Comparison of ENCODE assay signal across 1 cellular context in the genomic region with DNA sequence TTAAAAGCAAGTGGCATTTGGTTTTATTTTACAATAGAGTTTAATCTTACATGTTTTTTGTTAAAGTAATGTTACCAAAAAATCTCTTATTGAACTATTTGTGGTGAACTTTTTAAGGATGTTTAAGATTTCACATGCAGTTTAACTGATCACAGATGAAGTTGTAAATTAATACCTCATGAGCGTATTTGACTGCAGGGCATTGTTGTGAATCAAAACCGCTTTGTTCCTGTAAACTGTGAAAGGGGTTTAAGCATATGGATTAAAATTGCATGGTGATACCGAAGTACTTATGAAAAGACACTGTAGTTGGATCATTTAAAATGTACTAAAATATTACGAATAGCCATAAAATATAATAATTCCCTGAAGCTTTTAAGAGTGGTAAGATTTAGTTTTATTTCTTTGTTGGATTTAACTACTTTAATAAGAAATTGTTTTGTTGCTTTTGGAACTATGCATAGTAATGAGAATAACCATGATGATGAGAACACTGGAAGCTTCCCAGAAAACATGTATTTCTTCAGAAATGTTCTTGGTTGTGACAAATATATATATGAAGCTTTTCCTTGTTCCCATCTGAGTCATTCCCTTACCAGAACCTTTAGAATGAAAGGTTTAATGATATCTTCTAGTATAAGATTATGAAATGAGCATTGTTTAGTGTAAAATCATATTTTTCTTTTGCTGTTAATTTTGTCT.
TF ChIP-seq lines count a peak whose summit lies in the region.

No MANE protein-coding gene starts in this region.

TF ChIP-seq in HepG2, 621 proteins besides CTCF, POLR2A, EP300 and RAD21:
- TF ChIP-seq, protein P1, sequence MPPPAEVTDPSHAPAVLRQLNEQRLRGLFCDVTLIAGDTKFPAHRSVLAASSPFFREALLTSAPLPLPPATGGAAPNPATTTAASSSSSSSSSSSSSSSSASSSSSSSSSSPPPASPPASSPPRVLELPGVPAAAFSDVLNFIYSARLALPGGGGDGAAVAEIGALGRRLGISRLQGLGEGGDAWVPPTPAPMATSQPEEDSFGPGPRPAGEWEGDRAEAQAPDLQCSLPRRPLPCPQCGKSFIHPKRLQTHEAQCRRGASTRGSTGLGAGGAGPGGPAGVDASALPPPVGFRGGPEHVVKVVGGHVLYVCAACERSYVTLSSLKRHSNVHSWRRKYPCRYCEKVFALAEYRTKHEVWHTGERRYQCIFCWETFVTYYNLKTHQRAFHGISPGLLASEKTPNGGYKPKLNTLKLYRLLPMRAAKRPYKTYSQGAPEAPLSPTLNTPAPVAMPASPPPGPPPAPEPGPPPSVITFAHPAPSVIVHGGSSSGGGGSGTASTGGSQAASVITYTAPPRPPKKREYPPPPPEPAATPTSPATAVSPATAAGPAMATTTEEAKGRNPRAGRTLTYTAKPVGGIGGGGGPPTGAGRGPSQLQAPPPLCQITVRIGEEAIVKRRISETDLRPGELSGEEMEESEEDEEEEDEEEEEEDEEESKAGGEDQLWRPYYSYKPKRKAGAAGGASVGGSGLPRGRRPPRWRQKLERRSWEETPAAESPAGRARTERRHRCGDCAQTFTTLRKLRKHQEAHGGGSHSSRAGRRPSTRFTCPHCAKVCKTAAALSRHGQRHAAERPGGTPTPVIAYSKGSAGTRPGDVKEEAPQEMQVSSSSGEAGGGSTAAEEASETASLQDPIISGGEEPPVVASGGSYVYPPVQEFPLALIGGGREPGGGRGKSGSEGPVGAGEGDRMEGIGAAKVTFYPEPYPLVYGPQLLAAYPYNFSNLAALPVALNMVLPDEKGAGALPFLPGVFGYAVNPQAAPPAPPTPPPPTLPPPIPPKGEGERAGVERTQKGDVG (CRISPR knock-in tag; IDR thresholded peaks at IDR 0.05; ENCODE audit: borderline replicate concordance), result no peak
- TF ChIP-seq, protein P2, sequence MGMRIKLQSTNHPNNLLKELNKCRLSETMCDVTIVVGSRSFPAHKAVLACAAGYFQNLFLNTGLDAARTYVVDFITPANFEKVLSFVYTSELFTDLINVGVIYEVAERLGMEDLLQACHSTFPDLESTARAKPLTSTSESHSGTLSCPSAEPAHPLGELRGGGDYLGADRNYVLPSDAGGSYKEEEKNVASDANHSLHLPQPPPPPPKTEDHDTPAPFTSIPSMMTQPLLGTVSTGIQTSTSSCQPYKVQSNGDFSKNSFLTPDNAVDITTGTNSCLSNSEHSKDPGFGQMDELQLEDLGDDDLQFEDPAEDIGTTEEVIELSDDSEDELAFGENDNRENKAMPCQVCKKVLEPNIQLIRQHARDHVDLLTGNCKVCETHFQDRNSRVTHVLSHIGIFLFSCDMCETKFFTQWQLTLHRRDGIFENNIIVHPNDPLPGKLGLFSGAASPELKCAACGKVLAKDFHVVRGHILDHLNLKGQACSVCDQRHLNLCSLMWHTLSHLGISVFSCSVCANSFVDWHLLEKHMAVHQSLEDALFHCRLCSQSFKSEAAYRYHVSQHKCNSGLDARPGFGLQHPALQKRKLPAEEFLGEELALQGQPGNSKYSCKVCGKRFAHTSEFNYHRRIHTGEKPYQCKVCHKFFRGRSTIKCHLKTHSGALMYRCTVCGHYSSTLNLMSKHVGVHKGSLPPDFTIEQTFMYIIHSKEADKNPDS (CRISPR knock-in tag; IDR thresholded peaks at IDR 0.05), result no peak
- TF ChIP-seq SP2 (CRISPR knock-in tag; IDR thresholded peaks at IDR 0.05), result no peak
- no peak for TF ChIP-seq ZNF337 (CRISPR knock-in tag; IDR thresholded peaks at IDR 0.05; ENCODE audit: borderline replicate concordance, low read depth)
- TF ChIP-seq ZNF75D (CRISPR knock-in tag; IDR thresholded peaks at IDR 0.05; ENCODE audit: borderline replicate concordance), result no peak
- no peak for TF ChIP-seq ZNF577 (CRISPR knock-in tag; IDR thresholded peaks at IDR 0.05; ENCODE audit: borderline replicate concordance, low read depth)
- TF ChIP-seq ZBTB26 (CRISPR knock-in tag; IDR thresholded peaks at IDR 0.05; ENCODE audit: borderline replicate concordance), result no peak
- TF ChIP-seq ZNF343 (CRISPR knock-in tag; IDR thresholded peaks at IDR 0.05), result no peak
- TF ChIP-seq SETDB1 (CRISPR knock-in tag; IDR thresholded peaks at IDR 0.05; ENCODE audit: borderline replicate concordance), result no peak
- TF ChIP-seq, protein P3, sequence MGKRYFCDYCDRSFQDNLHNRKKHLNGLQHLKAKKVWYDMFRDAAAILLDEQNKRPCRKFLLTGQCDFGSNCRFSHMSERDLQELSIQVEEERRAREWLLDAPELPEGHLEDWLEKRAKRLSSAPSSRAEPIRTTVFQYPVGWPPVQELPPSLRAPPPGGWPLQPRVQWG (CRISPR knock-in tag; IDR thresholded peaks at IDR 0.05; ENCODE audit: borderline replicate concordance, low read depth), result no peak
- no peak for TF ChIP-seq KDM3A (CRISPR knock-in tag; IDR thresholded peaks at IDR 0.05; ENCODE audit: low read depth)
- no peak for TF ChIP-seq HNRNPLL (IDR thresholded peaks at IDR 0.05; ENCODE audit: low read depth, low read length, poor library complexity, severe bottlenecking)
- no peak for TF ChIP-seq ZNF746 (CRISPR knock-in tag; IDR thresholded peaks at IDR 0.05)
- TF ChIP-seq, protein P4, sequence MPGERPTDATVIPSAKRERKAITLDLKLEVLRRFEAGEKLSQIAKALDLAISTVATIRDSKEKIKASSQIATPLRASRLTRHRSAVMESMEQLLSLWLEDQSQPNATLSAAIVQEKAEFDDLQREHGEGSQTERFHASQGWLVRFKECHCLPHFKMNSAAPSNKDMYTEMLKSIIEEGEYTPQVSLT (CRISPR knock-in tag; IDR thresholded peaks at IDR 0.05; ENCODE audit: borderline replicate concordance, low read depth), result no peak
- no peak for TF ChIP-seq ZNF616 (CRISPR knock-in tag; IDR thresholded peaks at IDR 0.05; ENCODE audit: low read depth)
- TF ChIP-seq NRL (CRISPR knock-in tag; IDR thresholded peaks at IDR 0.05; ENCODE audit: borderline replicate concordance), result no peak
- TF ChIP-seq, protein P5, sequence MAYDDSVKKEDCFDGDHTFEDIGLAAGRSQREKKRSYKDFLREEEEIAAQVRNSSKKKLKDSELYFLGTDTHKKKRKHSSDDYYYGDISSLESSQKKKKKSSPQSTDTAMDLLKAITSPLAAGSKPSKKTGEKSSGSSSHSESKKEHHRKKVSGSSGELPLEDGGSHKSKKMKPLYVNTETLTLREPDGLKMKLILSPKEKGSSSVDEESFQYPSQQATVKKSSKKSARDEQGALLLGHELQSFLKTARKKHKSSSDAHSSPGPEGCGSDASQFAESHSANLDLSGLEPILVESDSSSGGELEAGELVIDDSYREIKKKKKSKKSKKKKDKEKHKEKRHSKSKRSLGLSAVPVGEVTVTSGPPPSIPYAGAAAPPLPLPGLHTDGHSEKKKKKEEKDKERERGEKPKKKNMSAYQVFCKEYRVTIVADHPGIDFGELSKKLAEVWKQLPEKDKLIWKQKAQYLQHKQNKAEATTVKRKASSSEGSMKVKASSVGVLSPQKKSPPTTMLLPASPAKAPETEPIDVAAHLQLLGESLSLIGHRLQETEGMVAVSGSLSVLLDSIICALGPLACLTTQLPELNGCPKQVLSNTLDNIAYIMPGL (CRISPR knock-in tag; IDR thresholded peaks at IDR 0.05; ENCODE audit: borderline replicate concordance in 1 of 2, low read depth in 1 of 2), result no peak
